ENCODE assay signal across 1 cellular context in genomic region chr10:92848441-92849233, GRCh38.
A peak's percentile ranks its signal among the peaks of the same experiment; 100 is the strongest.
TF ChIP-seq lines count a peak whose summit lies in the region.

A gene with protein sequence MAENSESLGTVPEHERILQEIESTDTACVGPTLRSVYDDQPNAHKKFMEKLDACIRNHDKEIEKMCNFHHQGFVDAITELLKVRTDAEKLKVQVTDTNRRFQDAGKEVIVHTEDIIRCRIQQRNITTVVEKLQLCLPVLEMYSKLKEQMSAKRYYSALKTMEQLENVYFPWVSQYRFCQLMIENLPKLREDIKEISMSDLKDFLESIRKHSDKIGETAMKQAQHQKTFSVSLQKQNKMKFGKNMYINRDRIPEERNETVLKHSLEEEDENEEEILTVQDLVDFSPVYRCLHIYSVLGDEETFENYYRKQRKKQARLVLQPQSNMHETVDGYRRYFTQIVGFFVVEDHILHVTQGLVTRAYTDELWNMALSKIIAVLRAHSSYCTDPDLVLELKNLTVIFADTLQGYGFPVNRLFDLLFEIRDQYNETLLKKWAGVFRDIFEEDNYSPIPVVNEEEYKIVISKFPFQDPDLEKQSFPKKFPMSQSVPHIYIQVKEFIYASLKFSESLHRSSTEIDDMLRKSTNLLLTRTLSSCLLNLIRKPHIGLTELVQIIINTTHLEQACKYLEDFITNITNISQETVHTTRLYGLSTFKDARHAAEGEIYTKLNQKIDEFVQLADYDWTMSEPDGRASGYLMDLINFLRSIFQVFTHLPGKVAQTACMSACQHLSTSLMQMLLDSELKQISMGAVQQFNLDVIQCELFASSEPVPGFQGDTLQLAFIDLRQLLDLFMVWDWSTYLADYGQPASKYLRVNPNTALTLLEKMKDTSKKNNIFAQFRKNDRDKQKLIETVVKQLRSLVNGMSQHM (plus strand): TSS chr10:92848520. CDS start chr10:92848534, 14 bp downstream.

TF ChIP-seq in HepG2, 621 proteins besides CTCF, POLR2A, EP300 and RAD21 (continued from another document and continues in another):
- TF ChIP-seq E2F2 (CRISPR knock-in tag; IDR thresholded peaks at IDR 0.05; ENCODE audit: borderline replicate concordance) (no peak), ZNF720 (CRISPR knock-in tag; IDR thresholded peaks at IDR 0.05) (no peak), ZHX2 (IDR thresholded peaks at IDR 0.05; ENCODE audit: low read depth) (0 out of 2 replicates have a peak, but pooled peaks have one; percentile 25), ZHX2 (CRISPR knock-in tag; IDR thresholded peaks at IDR 0.05; ENCODE audit: borderline replicate concordance) (0 out of 2 replicates have a peak, but pooled peaks have one; percentile 53), RCOR2 (CRISPR knock-in tag; IDR thresholded peaks at IDR 0.05) (no peak), ZNF530 (CRISPR knock-in tag; IDR thresholded peaks at IDR 0.05; ENCODE audit: low read depth) (no peak), GRHL1 (CRISPR knock-in tag; conservative IDR thresholded peaks at IDR 0.05) (no peak), ZNF256 (CRISPR knock-in tag; conservative IDR thresholded peaks at IDR 0.05) (no peak), YEATS2 (CRISPR knock-in tag; IDR thresholded peaks at IDR 0.05; ENCODE audit: borderline replicate concordance) (no peak), KAT7 (CRISPR knock-in tag; IDR thresholded peaks at IDR 0.05; ENCODE audit: borderline replicate concordance) (peak; percentile 46; the same call in 1 of the 2 replicates), ZSCAN22 (CRISPR knock-in tag; IDR thresholded peaks at IDR 0.05) (no peak), NR3C1 (CRISPR knock-in tag; IDR thresholded peaks at IDR 0.05) (no peak), PHF5A (CRISPR knock-in tag; IDR thresholded peaks at IDR 0.05; ENCODE audit: low read depth, unreplicated experiment) (no peak), ZNF282 (IDR thresholded peaks at IDR 0.05; ENCODE audit: partially characterized antibody) (no peak), RBM22 (optimal IDR thresholded peaks at IDR 0.05; ENCODE audit: low read length) (no peak), ZMAT3 (CRISPR knock-in tag; conservative IDR thresholded peaks at IDR 0.05) (peak; percentile 56; the same call in 1 of the 2 replicates), CC2D1A (CRISPR knock-in tag; IDR thresholded peaks at IDR 0.05) (no peak), GMEB1 (CRISPR knock-in tag; IDR thresholded peaks at IDR 0.05; ENCODE audit: borderline replicate concordance) (no peak), ZBTB42 (CRISPR knock-in tag; IDR thresholded peaks at IDR 0.05) (peak; percentile 88), TCF7L2 (IDR thresholded peaks at IDR 0.05; ENCODE audit: low read depth, low read length) (no peak), NFAT5 (CRISPR knock-in tag; IDR thresholded peaks at IDR 0.05) (no peak), MAFG (CRISPR knock-in tag; IDR thresholded peaks at IDR 0.05) (no peak), ATRX (CRISPR knock-in tag; IDR thresholded peaks at IDR 0.05; ENCODE audit: borderline replicate concordance) (no peak), HNF4G (IDR thresholded peaks at IDR 0.05; ENCODE audit: borderline replicate concordance, low read depth, low read length) (no peak), HNF4G (CRISPR knock-in tag; IDR thresholded peaks at IDR 0.05; ENCODE audit: borderline replicate concordance, low read depth) (0 out of 2 replicates have a peak, but pooled peaks have one; percentile 34), ZNF598 (CRISPR knock-in tag; IDR thresholded peaks at IDR 0.05; ENCODE audit: borderline replicate concordance) (no peak), CENPBD1 (CRISPR knock-in tag; IDR thresholded peaks at IDR 0.05; ENCODE audit: borderline replicate concordance, low read depth) (no peak)
- TF ChIP-seq, protein P1, sequence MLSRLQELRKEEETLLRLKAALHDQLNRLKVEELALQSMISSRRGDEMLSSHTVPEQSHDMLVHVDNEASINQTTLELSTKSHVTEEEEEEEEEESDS (CRISPR knock-in tag; IDR thresholded peaks at IDR 0.05; ENCODE audit: borderline replicate concordance), result no peak
- TF ChIP-seq, protein P2, sequence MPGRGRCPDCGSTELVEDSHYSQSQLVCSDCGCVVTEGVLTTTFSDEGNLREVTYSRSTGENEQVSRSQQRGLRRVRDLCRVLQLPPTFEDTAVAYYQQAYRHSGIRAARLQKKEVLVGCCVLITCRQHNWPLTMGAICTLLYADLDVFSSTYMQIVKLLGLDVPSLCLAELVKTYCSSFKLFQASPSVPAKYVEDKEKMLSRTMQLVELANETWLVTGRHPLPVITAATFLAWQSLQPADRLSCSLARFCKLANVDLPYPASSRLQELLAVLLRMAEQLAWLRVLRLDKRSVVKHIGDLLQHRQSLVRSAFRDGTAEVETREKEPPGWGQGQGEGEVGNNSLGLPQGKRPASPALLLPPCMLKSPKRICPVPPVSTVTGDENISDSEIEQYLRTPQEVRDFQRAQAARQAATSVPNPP (CRISPR knock-in tag; IDR thresholded peaks at IDR 0.05), result no peak
- TF ChIP-seq, protein P3, sequence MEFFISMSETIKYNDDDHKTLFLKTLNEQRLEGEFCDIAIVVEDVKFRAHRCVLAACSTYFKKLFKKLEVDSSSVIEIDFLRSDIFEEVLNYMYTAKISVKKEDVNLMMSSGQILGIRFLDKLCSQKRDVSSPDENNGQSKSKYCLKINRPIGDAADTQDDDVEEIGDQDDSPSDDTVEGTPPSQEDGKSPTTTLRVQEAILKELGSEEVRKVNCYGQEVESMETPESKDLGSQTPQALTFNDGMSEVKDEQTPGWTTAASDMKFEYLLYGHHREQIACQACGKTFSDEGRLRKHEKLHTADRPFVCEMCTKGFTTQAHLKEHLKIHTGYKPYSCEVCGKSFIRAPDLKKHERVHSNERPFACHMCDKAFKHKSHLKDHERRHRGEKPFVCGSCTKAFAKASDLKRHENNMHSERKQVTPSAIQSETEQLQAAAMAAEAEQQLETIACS (CRISPR knock-in tag; IDR thresholded peaks at IDR 0.05), result peak; percentile 93
- TF ChIP-seq, protein P4, sequence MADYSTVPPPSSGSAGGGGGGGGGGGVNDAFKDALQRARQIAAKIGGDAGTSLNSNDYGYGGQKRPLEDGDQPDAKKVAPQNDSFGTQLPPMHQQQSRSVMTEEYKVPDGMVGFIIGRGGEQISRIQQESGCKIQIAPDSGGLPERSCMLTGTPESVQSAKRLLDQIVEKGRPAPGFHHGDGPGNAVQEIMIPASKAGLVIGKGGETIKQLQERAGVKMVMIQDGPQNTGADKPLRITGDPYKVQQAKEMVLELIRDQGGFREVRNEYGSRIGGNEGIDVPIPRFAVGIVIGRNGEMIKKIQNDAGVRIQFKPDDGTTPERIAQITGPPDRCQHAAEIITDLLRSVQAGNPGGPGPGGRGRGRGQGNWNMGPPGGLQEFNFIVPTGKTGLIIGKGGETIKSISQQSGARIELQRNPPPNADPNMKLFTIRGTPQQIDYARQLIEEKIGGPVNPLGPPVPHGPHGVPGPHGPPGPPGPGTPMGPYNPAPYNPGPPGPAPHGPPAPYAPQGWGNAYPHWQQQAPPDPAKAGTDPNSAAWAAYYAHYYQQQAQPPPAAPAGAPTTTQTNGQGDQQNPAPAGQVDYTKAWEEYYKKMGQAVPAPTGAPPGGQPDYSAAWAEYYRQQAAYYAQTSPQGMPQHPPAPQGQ (CRISPR knock-in tag; IDR thresholded peaks at IDR 0.05; ENCODE audit: borderline replicate concordance), result no peak
